In genomic region chr14:100317897-100318808, GRCh38 we compare ENCODE assay signal across 8 cellular contexts. TPM values are rescaled to one million over a fixed set of nuclear protein-coding genes. Genes with fewer than 3 reads are reported as not detected.
A peak's percentile ranks its signal among the peaks of the same experiment; 100 is the strongest.
DNase-seq lines count a peak whose midpoint lies in the region; ATAC-seq and TF ChIP-seq lines count a peak whose summit lies in the region.

No MANE protein-coding gene starts in this region.

- TF ChIP-seq POLR2A in NB4 (IDR thresholded peaks at IDR 0.05; ENCODE audit: extremely low read depth, insufficient read length) (no peak), suprapubic skin (IDR thresholded peaks at IDR 0.05) (no peak)

- peak; percentile 85 for ATAC-seq in GM21825 (IDR thresholded peaks at IDR 0.05; ENCODE audit: unreplicated experiment)

- no peaks in the 10 kb centered on the region for H4K20me1 ChIP-seq in fibroblast of lung (ENCODE audit: control insufficient read depth, extremely low read depth, insufficient read depth, low read length)

- no peaks in the 10 kb centered on the region for H3K9me3 ChIP-seq in fibroblast of lung (ENCODE audit: control insufficient read depth, insufficient read depth, low read depth, low read length)
- H3K9me3 ChIP-seq in suprapubic skin: no peaks in the 10 kb centered on the region

- DNase-seq in Daoy (ENCODE audit: low read depth) (peak; percentile 64), NB4 (ENCODE audit: low read depth) (peak; percentile 68), activated T-cell treated with anti-CD3 and anti-CD28 coated beads for 24 hours (ENCODE audit: low read depth) (peak; percentile 52), fibroblast of lung (ENCODE audit: low read depth in 2 of 2) (peak; percentile 46), nucleus accumbens (lab: John Stamatoyannopoulos, UW) (peak in 29 of 56 donors; percentile 11 to 76 (median 27)), suprapubic skin (ENCODE audit: low spot score in 2 of 2) (no peak), NCI-H187 treated with DMSO at 0.1 percent for 48 hours (lab: John Stamatoyannopoulos, UW) (no peak)

- no peak overlapping the region for H3K9ac ChIP-seq in fibroblast of lung (ENCODE audit: insufficient read depth, low read length)

- H2AFZ ChIP-seq in fibroblast of lung (ENCODE audit: low read length): peak overlapping the region; percentile 53

- H3K27me3 ChIP-seq in fibroblast of lung (ENCODE audit: control insufficient read depth, insufficient read depth, low read length): no peaks in the 10 kb centered on the region
- no peaks in the 10 kb centered on the region for H3K27me3 ChIP-seq in suprapubic skin

- no peaks in the 10 kb centered on the region for H3K4me1 ChIP-seq in fibroblast of lung (ENCODE audit: control insufficient read depth, extremely low read depth, insufficient read depth, low read length)
- peaks cover 31% of the 10 kb centered on the region for H3K4me1 ChIP-seq in suprapubic skin

- no peaks in the 10 kb centered on the region for H3K79me2 ChIP-seq in fibroblast of lung (ENCODE audit: control insufficient read depth, insufficient read depth, low read length)

- TF ChIP-seq CTCF in NB4 (IDR thresholded peaks at IDR 0.05; ENCODE audit: low read depth, low read length) (peak; percentile 60), fibroblast of lung (conservative IDR thresholded peaks at IDR 0.05 in 1 of 2, IDR thresholded peaks at IDR 0.05 in 1 of 2; ENCODE audit: low read depth in 1 of 2, low read length in 2 of 2) (peak; percentile 56 to 78), suprapubic skin (IDR thresholded peaks at IDR 0.05) (peak; percentile 28 to 85)

- H3K36me3 ChIP-seq in fibroblast of lung (ENCODE audit: control insufficient read depth, insufficient read depth, low read length) (no peaks in the 10 kb centered on the region), suprapubic skin (no peaks in the 10 kb centered on the region)

- H3K4me3 ChIP-seq in NB4 (ENCODE audit: low read depth, low read length) (no peak overlapping the region), fibroblast of lung (replicated peaks in 1 of 4; ENCODE audit: control extremely low read depth in 1 of 4, insufficient read depth in 1 of 4, low read depth in 3 of 4, low read length in 4 of 4) (peak overlapping the region in 1 of 4 experiments; percentile 28), suprapubic skin (peak overlapping the region; percentile 40)

- WGBS in suprapubic skin: 53% methylated on average over 24 of the region's 40 CpGs

- no peak overlapping the region for H3K27ac ChIP-seq in fibroblast of lung (ENCODE audit: insufficient read depth, low read length)
- H3K27ac ChIP-seq in suprapubic skin: no peak overlapping the region

- TF ChIP-seq EP300 in suprapubic skin (IDR thresholded peaks at IDR 0.05): no peak

- no peak overlapping the region for H3K4me2 ChIP-seq in fibroblast of lung (ENCODE audit: extremely low read depth, insufficient read depth, low read length)

RNA-seq across cellular contexts. Expression of gene SLC25A47, which starts 5.0 kb away (rescaled TPM):
- total RNA-seq in Daoy (2014; rRNA removed; shearing (Covaris generic)): not detected in 2 replicates
- total RNA-seq in fibroblast of lung (under 0.01 TPM in 1 of 2 replicates, not detected in the other), suprapubic skin (1 to 10 TPM in 1 of 4 donors, under 1 TPM in 1, not detected in 2; 0.30 to 1.4 TPM)
- polyA plus RNA-seq in fibroblast of lung: not detected in 2 replicates
- polyA plus RNA-seq in fibroblast of lung (2012): not detected in 2 replicates
- not detected in 2 replicates for polyA minus RNA-seq in fibroblast of lung (ENCODE audit: low replicate concordance)

RNA-seq across cellular contexts. Expression of gene SLC25A29, which starts 11.9 kb away (rescaled TPM):
- total RNA-seq in Daoy (2014; rRNA removed; shearing (Covaris generic)): 30.7 and 34.7 TPM in 2 replicates
- total RNA-seq in fibroblast of lung: 21.8 and 24.1 TPM in 2 replicates
- polyA plus RNA-seq in fibroblast of lung: 6.2 and 8.8 TPM in 2 replicates
- 8.8 and 14.5 TPM in 2 replicates for polyA plus RNA-seq in fibroblast of lung (2012)
- 4.6 and 12.6 TPM in 2 replicates for polyA minus RNA-seq in fibroblast of lung (ENCODE audit: low replicate concordance)
- 100 to 1,000 TPM in 3 of 4 donors, 10 to 100 TPM in 1; 88.1 to 254 (median 120) TPM for total RNA-seq in suprapubic skin

RNA-seq across cellular contexts. Expression of gene WDR25, which starts 58.1 kb away (rescaled TPM):
- total RNA-seq in Daoy (2014; rRNA removed; shearing (Covaris generic)): 30.2 and 32.1 TPM in 2 replicates
- total RNA-seq in fibroblast of lung (15.4 and 20.3 TPM in 2 replicates), suprapubic skin (10 to 100 TPM in 2 of 4 donors, 1 to 10 TPM in 2; 7.4 to 16.0 (median 10.6) TPM)
- polyA plus RNA-seq in fibroblast of lung: 10.1 and 21.2 TPM in 2 replicates
- polyA plus RNA-seq in fibroblast of lung (2012): 10.3 and 19.7 TPM in 2 replicates
- 9.5 and 20.6 TPM in 2 replicates for polyA minus RNA-seq in fibroblast of lung (ENCODE audit: low replicate concordance)

Comparison
In these comparisons a context has a peak if more than half of its experiments do, and no peak if none do; other contexts are left out.
1. DNase-seq: peak in Daoy (single experiment), NB4 (single experiment), activated T-cell treated with anti-CD3 and anti-CD28 coated beads for 24 hours (single experiment), fibroblast of lung (2 of 2) and nucleus accumbens (29 of 56); none in suprapubic skin (0 of 2) and NCI-H187 treated with DMSO at 0.1 percent for 48 hours (single experiment).
2. Peak in every context shown above with its lines, with median percentiles within 50 percentile points of each other: CTCF ChIP-seq.